In genomic region chr12:100141666-100141997, GRCh38 we compare ENCODE assay signal across 8 cellular contexts. TPM values are rescaled to one million over a fixed set of nuclear protein-coding genes. Genes with fewer than 3 reads are reported as not detected.
DNase-seq lines count a peak whose midpoint lies in the region; ATAC-seq, FAIRE-seq and TF ChIP-seq lines count a peak whose summit lies in the region.

No MANE protein-coding gene starts in this region.

- H3K27me3 Mint-ChIP-seq in activated naive CD4-positive, alpha-beta T cell treated with anti-CD3 and anti-CD28 coated beads for 36 hours (ENCODE audit: low read depth): no peaks in the 10 kb centered on the region
- H3K27me3 Mint-ChIP-seq in brain: peaks cover 9% of the 10 kb centered on the region

- H3K4me1 ChIP-seq in PC-3 (ENCODE audit: insufficient read depth, low read length): peaks cover 34% of the 10 kb centered on the region

- H2AFZ ChIP-seq in PC-3 (ENCODE audit: low read length): peak overlapping the region; percentile 99

- H3K4me3 ChIP-seq in PC-3 (ENCODE audit: low read length): peak overlapping the region; percentile 98

- intact Hi-C loops in activated naive CD4-positive, alpha-beta T cell treated with anti-CD3 and anti-CD28 coated beads for 36 hours (cut with micrococcal nuclease): loop anchor here (5.0 kb wide), 2 partner anchors 1624 to 1981 kb away; partner anchors contain the start of genes NUP37, PARPBP and TMPO
- intact Hi-C loops in PC-3 (cut with micrococcal nuclease): loop anchor here (1.0 to 5.0 kb wide), 2 partner anchors 126 to 411 kb away; partner anchors contain the start of genes DEPDC4 and SCYL2

- H3F3A ChIP-seq in PC-3 (ENCODE audit: low read length, unreplicated experiment): no peaks in the 10 kb centered on the region

- H3K36me3 ChIP-seq in PC-3 (ENCODE audit: low read depth, low read length): no peaks in the 10 kb centered on the region

- peaks cover 8% of the 10 kb centered on the region; the same call in 1 of the 2 replicates for H4K20me1 ChIP-seq in PC-3 (ENCODE audit: low read length)

- H3K4me1 Mint-ChIP-seq in activated naive CD4-positive, alpha-beta T cell treated with anti-CD3 and anti-CD28 coated beads for 36 hours (ENCODE audit: low read depth): peaks cover 45% of the 10 kb centered on the region
- peaks cover 51% of the 10 kb centered on the region for H3K4me1 Mint-ChIP-seq in brain

- peak; percentile 59 for DNase-seq in activated naive CD4-positive, alpha-beta T cell treated with anti-CD3 and anti-CD28 coated beads for 36 hours
- no peak for DNase-seq in activated naive CD4-positive, alpha-beta T cell (lab: John Stamatoyannopoulos, UW)
- DNase-seq in PC-3 (peak; percentile 91), iris pigment epithelial cell (ENCODE audit: low read depth) (peak; percentile 96), D721Med (ENCODE audit: insufficient read length, low spot score) (no peak)
- DNase-seq in stimulated activated CD4-positive, alpha-beta T cell treated with anti-CD3 and anti-CD28 coated beads, Interleukin-2, amount 100 ng/mL, for 48 hours: peak; percentile 23 to 30

- peaks cover 5% of the 10 kb centered on the region for H3K36me3 Mint-ChIP-seq in activated naive CD4-positive, alpha-beta T cell treated with anti-CD3 and anti-CD28 coated beads for 36 hours (ENCODE audit: low read depth)
- H3K36me3 Mint-ChIP-seq in brain: no peaks in the 10 kb centered on the region

- ATAC-seq in HG02973 (IDR thresholded peaks at IDR 0.05; ENCODE audit: unreplicated experiment): peak; percentile 31
- ATAC-seq in PC-3: peak; percentile 54

- peak overlapping the region; percentile 91 for H3K4me3 Mint-ChIP-seq in activated naive CD4-positive, alpha-beta T cell treated with anti-CD3 and anti-CD28 coated beads for 36 hours
- peak overlapping the region; percentile 87 to 95 (median 94) for H3K4me3 Mint-ChIP-seq in brain

- H3K27ac Mint-ChIP-seq in activated naive CD4-positive, alpha-beta T cell treated with anti-CD3 and anti-CD28 coated beads for 36 hours: peak overlapping the region; percentile 97
- H3K27ac Mint-ChIP-seq in brain: peak overlapping the region; percentile 82 to 97 (median 94)

- H3K9me3 ChIP-seq in PC-3 (ENCODE audit: low read length): no peaks in the 10 kb centered on the region

- CTCF ChIA-PET in activated naive CD4-positive, alpha-beta T cell treated with anti-CD3 and anti-CD28 coated beads for 36 hours (lab: Charles Lee): no interaction called here
- CTCF ChIA-PET in PC-3 (lab: Charles Lee): no interaction called here

- no peak for TF ChIP-seq CTCF in PC-3 (conservative IDR thresholded peaks at IDR 0.05; ENCODE audit: low read depth, low read length)
- TF ChIP-seq CTCF in brain (conservative IDR thresholded peaks at IDR 0.05): no peak
- no peak for TF ChIP-seq CTCF in D721Med (IDR thresholded peaks at IDR 0.05; ENCODE audit: insufficient read depth, missing control alignments)

- FAIRE-seq in D721Med (lab: Jason Lieb, UNC): no peak

- peak overlapping the region; percentile 93 for H3K4me2 ChIP-seq in PC-3 (ENCODE audit: low read length)

- no TSS peak for BruUV-seq in PC-3 (replicated peaks; lab: Mats Ljungman, UMichigan)

- H3K9me2 ChIP-seq in PC-3 (replicated peaks; ENCODE audit: low read length): no peaks in the 10 kb centered on the region

- peak overlapping the region; percentile 64 for H3K27ac ChIP-seq in PC-3 (ENCODE audit: low read length)

- POLR2A ChIA-PET in PC-3 (lab: Charles Lee; ENCODE audit: unreplicated experiment): no interaction called here

- H3K9ac ChIP-seq in PC-3 (ENCODE audit: low read length): peak overlapping the region; percentile 89

- peaks cover 57% of the 10 kb centered on the region for H3K79me2 ChIP-seq in PC-3 (ENCODE audit: low read length)

- H3K27me3 ChIP-seq in PC-3 (ENCODE audit: low read length): no peaks in the 10 kb centered on the region

- no peaks in the 10 kb centered on the region for H3K9me3 Mint-ChIP-seq in activated naive CD4-positive, alpha-beta T cell treated with anti-CD3 and anti-CD28 coated beads for 36 hours
- H3K9me3 Mint-ChIP-seq in brain: peaks cover 0 to 7% (median 0%) of the 10 kb centered on the region in 5 experiments

RNA-seq across cellular contexts. Expression of gene BLTP3B, which starts 1.0 kb away (rescaled TPM):
- total RNA-seq in activated naive CD4-positive, alpha-beta T cell treated with anti-CD3 and anti-CD28 coated beads for 36 hours: 10 to 100 TPM; 27.0 to 27.2 TPM
- total RNA-seq in PC-3 (2014; rRNA removed): 29.0 and 32.0 TPM in 2 replicates
- polyA plus RNA-seq in brain (ENCODE audit: insufficient read depth, low read depth, low replicate concordance): 4.7 TPM

RNA-seq across cellular contexts. Expression of gene ACTR6, which starts 59.0 kb away (rescaled TPM):
- total RNA-seq in activated naive CD4-positive, alpha-beta T cell treated with anti-CD3 and anti-CD28 coated beads for 36 hours: 10 to 100 TPM; 38.0 to 41.8 TPM
- total RNA-seq in PC-3 (2014; rRNA removed): 18.4 and 21.2 TPM in 2 replicates
- 12.7 TPM for polyA plus RNA-seq in brain (ENCODE audit: insufficient read depth, low read depth, low replicate concordance)

Comparison
In these comparisons a context has a peak if more than half of its experiments do, and no peak if none do; other contexts are left out.
1. DNase-seq: peak in activated naive CD4-positive, alpha-beta T cell treated with anti-CD3 and anti-CD28 coated beads for 36 hours (single experiment), PC-3 (single experiment), iris pigment epithelial cell (single experiment) and stimulated activated CD4-positive, alpha-beta T cell treated with anti-CD3 and anti-CD28 coated beads, Interleukin-2, amount 100 ng/mL, for 48 hours (2 of 2); none in activated naive CD4-positive, alpha-beta T cell (0 of 4) and D721Med (single experiment).